ENCODE assay signal across 8 cellular contexts in the genomic region with DNA sequence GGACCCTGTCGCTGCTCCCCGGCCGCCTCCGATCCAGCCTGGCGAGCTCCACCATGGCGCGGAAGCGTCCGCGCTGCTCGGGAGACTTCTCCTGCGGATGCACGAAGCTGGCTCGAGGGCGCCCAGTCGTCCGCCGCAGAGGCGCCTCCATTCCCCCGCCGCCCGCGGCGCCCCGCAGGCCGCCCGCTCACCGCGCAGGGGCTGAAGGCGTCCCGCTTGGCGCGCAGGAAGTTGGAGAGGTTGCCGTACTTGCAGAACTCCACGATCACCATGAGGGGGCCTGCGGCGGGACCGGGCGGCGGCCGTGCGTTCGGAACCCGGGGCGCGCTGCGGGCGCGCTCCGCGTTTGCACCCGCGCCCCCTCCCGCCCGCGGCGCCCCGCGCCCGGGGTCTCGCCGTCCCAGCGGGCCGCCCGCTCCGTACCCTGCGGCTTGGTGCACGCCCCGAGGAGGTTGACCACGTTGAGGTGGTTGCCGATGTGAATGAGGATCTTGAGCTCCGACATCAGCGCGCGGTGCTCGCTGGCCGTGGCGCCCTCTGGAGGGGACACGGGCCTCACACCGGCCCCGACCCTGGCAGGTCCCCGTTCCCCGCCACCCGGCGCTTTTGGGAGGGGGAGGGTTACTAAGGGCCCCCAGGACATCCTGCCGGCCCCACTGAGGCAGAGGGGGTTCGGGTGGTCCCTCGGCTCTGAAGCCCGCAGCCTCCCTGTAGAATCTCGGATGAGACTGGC. TPM values are rescaled to one million over a fixed set of nuclear protein-coding genes. Genes with fewer than 3 reads are reported as not detected.
DNase-seq lines count a peak whose midpoint lies in the region; ATAC-seq and TF ChIP-seq lines count a peak whose summit lies in the region.

No MANE protein-coding gene starts in this region.

- peaks cover 5% of the 10 kb centered on the region for H3K4me1 Mint-ChIP-seq in neural progenitor cell

- no peaks in the 10 kb centered on the region for H4K20me1 ChIP-seq in neural progenitor cell (ENCODE audit: low read depth)

- H3K36me3 ChIP-seq in SK-N-MC (ENCODE audit: insufficient read depth, low read length) (no peaks in the 10 kb centered on the region), neural progenitor cell (no peaks in the 10 kb centered on the region)

- H3K9ac ChIP-seq in SK-N-MC (ENCODE audit: insufficient read length) (peak overlapping the region; percentile 84), neural progenitor cell (no peak overlapping the region)

- H3K9me3 ChIP-seq in SK-N-MC (ENCODE audit: low read depth, low read length) = no peaks in the 10 kb centered on the region
- H3K9me3 ChIP-seq in neural progenitor cell (ENCODE audit: low read depth) = no peaks in the 10 kb centered on the region

- peaks cover 8% of the 10 kb centered on the region for H3K27me3 Mint-ChIP-seq in neural progenitor cell (ENCODE audit: insufficient read depth, low read depth)

- H2AFZ ChIP-seq in neural progenitor cell (replicated peaks) = peak overlapping the region; percentile 97

- ATAC-seq in GM21360 (IDR thresholded peaks at IDR 0.05; ENCODE audit: unreplicated experiment) (peak; percentile 81), GM18511 (IDR thresholded peaks at IDR 0.05; ENCODE audit: unreplicated experiment) (no peak)

- H3K27me3 ChIP-seq in neural progenitor cell = peaks cover 22% of the 10 kb centered on the region

- peak overlapping the region; percentile 85 for H3K4me3 Mint-ChIP-seq in neural progenitor cell

- H3K79me2 ChIP-seq in neural progenitor cell (ENCODE audit: low read depth) = no peaks in the 10 kb centered on the region

- H3F3A ChIP-seq in neural progenitor cell (ENCODE audit: low read depth) = no peaks in the 10 kb centered on the region

- peak overlapping the region; percentile 42; the same call in 1 of the 2 replicates for H3K27ac ChIP-seq in SK-N-MC
- no peak overlapping the region for H3K27ac ChIP-seq in neural progenitor cell

- H3K4me3 ChIP-seq in SK-N-MC (peak overlapping the region; percentile 94), choroid plexus epithelial cell (ENCODE audit: low read depth, low read length) (peak overlapping the region; percentile 38), neural progenitor cell (peak overlapping the region; percentile 73)

- DNase-seq in SK-N-MC (ENCODE audit: low read depth, low spot score) (no peak), choroid plexus epithelial cell (ENCODE audit: low read depth) (peak; percentile 63), neural progenitor cell (ENCODE audit: low spot score) (peak; percentile 82), NCI-H446 treated with DMSO at 0.1 percent for 48 hours (lab: John Stamatoyannopoulos, UW) (no peak), Kasumi-1 (lab: John Stamatoyannopoulos, UW) (no peak), SHP77 (lab: John Stamatoyannopoulos, UW) (no peak)

- H3K27ac Mint-ChIP-seq in neural progenitor cell = no peak overlapping the region

- H3K9me3 Mint-ChIP-seq in neural progenitor cell = no peaks in the 10 kb centered on the region

- H3K4me1 ChIP-seq in neural progenitor cell = no peaks in the 10 kb centered on the region

- H3K4me2 ChIP-seq in neural progenitor cell = peak overlapping the region; percentile 92

- peak; percentile 45 for TF ChIP-seq CTCF in choroid plexus epithelial cell (conservative IDR thresholded peaks at IDR 0.05; ENCODE audit: low read depth, low read length)
- peak; percentile 65 for TF ChIP-seq CTCF in neural progenitor cell (IDR thresholded peaks at IDR 0.05)

- no peaks in the 10 kb centered on the region for H3K36me3 Mint-ChIP-seq in neural progenitor cell

RNA-seq across cellular contexts. Expression of gene SCGB3A1, which starts 27.7 kb away (rescaled TPM):
- not detected in 2 replicates for total RNA-seq in neural progenitor cell (ENCODE audit: low replicate concordance)

RNA-seq across cellular contexts. Expression of gene FLT4, which starts 30.4 kb away (rescaled TPM):
- total RNA-seq in neural progenitor cell (ENCODE audit: low replicate concordance) = 2.3 and 13.9 TPM in 2 replicates

Comparison
In these comparisons a context has a peak if more than half of its experiments do, and no peak if none do; other contexts are left out.
1. DNase-seq: peak in choroid plexus epithelial cell (single experiment) and neural progenitor cell (single experiment); none in SK-N-MC (single experiment), NCI-H446 treated with DMSO at 0.1 percent for 48 hours (single experiment), Kasumi-1 (0 of 2) and SHP77 (0 of 2).
2. H3K4me3 ChIP-seq: peak in every context shown above with its lines; median percentile 94 in SK-N-MC; 73 in neural progenitor cell; 38 in choroid plexus epithelial cell.